In genomic region chr22:26714971-26715370, GRCh38 we compare ENCODE assay signal across 21 cellular contexts.
"Had no signal": no experiment of that assay in that cellular context is flagged by ENCODE, and none has a peak within 500 bp of the region (broad histone marks: within the 10 kb centered on the region; RNA-seq: fewer than 3 reads in every experiment).

No MANE protein-coding gene starts in this region.

- H3K27me3 Mint-ChIP-seq: activated CD4-positive, alpha-beta memory T cell treated with anti-CD3 and anti-CD28 coated beads, Interleukin-2, amount 10 ng/mL, durations not matched to agents 7 days and 5 days; activated naive CD8-positive, alpha-beta T cell treated with anti-CD3 and anti-CD28 coated beads, Interleukin-2, amount 50 U/mL, for 24 hours; activated T-helper 17 cell treated with anti-CD3 and anti-CD28 coated beads, Interleukin-2, amount 50 U/mL, for 72 hours; naive thymus-derived CD4-positive, alpha-beta T cell had no signal

- H3K27me3 ChIP-seq: breast epithelium, right atrium auricular region, transverse colon had no signal

- DNase-seq: activated CD4-positive, alpha-beta memory T cell treated with anti-CD3 and anti-CD28 coated beads, Interleukin-2, amount 10 ng/mL, durations not matched to agents 7 days and 5 days; activated CD4-positive, alpha-beta T cell treated with anti-CD3 and anti-CD28 coated beads for 4 hours; activated naive CD4-positive, alpha-beta T cell treated with Interleukin-2 at 50 U/mL for 16 hours; activated naive CD8-positive, alpha-beta T cell treated with anti-CD3 and anti-CD28 coated beads, Interleukin-2, amount 50 U/mL, for 24 hours; activated T-cell treated with anti-CD3 and anti-CD28 coated beads, Interleukin-2, amount 50 U/mL, for 1 hour; aorta; dermis blood vessel endothelial cell; effector memory CD4-positive, alpha-beta T cell; foreskin fibroblast; mesenchymal stem cell; naive thymus-derived CD4-positive, alpha-beta T cell; stimulated activated CD4-positive, alpha-beta T cell treated with anti-CD3 and anti-CD28 coated beads, Interleukin-12 subunit alpha, Interleukin-12 subunit beta, amount 100 ng/mL, for 4 hours; stimulated activated CD4-positive, alpha-beta T cell treated with anti-CD3 and anti-CD28 coated beads, Interleukin-1b, Interleukin-23, amount 100 ng/mL, for 48 hours; stimulated activated CD8-positive, alpha-beta memory T cell treated with anti-CD3 and anti-CD28 coated beads, Interleukin-4, amount 100 ng/mL, for 48 hours; stimulated activated naive CD4-positive, alpha-beta T cell treated with Interleukin-2 at 50 U/mL for 16 hours; transverse colon had no signal

- H3K9me3 ChIP-seq: breast epithelium, prostate gland, right atrium auricular region, transverse colon had no signal

- H3K36me3 ChIP-seq: breast epithelium, prostate gland, right atrium auricular region had no signal

- H3K27ac ChIP-seq: breast epithelium, prostate gland, right atrium auricular region, transverse colon had no signal

- H3K4me3 ChIP-seq: breast epithelium, prostate gland, right atrium auricular region, transverse colon had no signal

- H3K36me3 Mint-ChIP-seq: WTC11 had no signal

- H3K9me3 Mint-ChIP-seq: activated CD4-positive, alpha-beta memory T cell treated with anti-CD3 and anti-CD28 coated beads, Interleukin-2, amount 10 ng/mL, durations not matched to agents 7 days and 5 days; activated naive CD8-positive, alpha-beta T cell treated with anti-CD3 and anti-CD28 coated beads, Interleukin-2, amount 50 U/mL, for 24 hours; activated T-helper 17 cell treated with anti-CD3 and anti-CD28 coated beads, Interleukin-2, amount 50 U/mL, for 72 hours; WTC11 had no signal

- H3K4me1 ChIP-seq: breast epithelium, prostate gland, transverse colon had no signal

- H3K4me3 Mint-ChIP-seq: activated CD4-positive, alpha-beta memory T cell treated with anti-CD3 and anti-CD28 coated beads, Interleukin-2, amount 10 ng/mL, durations not matched to agents 7 days and 5 days; activated naive CD8-positive, alpha-beta T cell treated with anti-CD3 and anti-CD28 coated beads, Interleukin-2, amount 50 U/mL, for 24 hours; activated T-helper 17 cell treated with anti-CD3 and anti-CD28 coated beads, Interleukin-2, amount 50 U/mL, for 72 hours; WTC11 had no signal

- H3K27ac Mint-ChIP-seq: activated CD4-positive, alpha-beta memory T cell treated with anti-CD3 and anti-CD28 coated beads, Interleukin-2, amount 10 ng/mL, durations not matched to agents 7 days and 5 days; activated naive CD8-positive, alpha-beta T cell treated with anti-CD3 and anti-CD28 coated beads, Interleukin-2, amount 50 U/mL, for 24 hours had no signal

- ATAC-seq: activated naive CD8-positive, alpha-beta T cell treated with anti-CD3 and anti-CD28 coated beads, Interleukin-2, amount 50 U/mL, for 24 hours; activated T-helper 17 cell treated with anti-CD3 and anti-CD28 coated beads, Interleukin-2, amount 50 U/mL, for 72 hours; naive thymus-derived CD4-positive, alpha-beta T cell; WTC11 had no signal
